10 cellular contexts compared by ENCODE assay signal in the genomic region with DNA sequence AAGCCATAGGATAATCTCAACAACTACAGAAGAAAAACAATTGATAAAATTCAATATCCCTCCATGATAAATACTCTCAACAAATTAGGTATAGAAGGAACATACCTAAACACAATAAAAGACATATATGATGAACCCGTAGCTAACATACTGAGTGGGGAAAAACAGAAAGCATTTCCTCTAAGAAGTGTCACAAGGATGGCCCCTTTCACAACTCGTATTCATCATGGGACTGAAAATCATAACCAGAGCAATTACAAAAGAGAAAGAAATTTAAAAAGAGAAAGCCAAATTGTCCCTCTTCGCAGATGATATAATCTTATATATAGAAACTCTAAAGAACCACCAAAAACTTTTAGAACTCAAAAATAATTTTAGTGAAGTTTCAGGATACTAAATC.
"Had no signal": no experiment of that assay in that cellular context is flagged by ENCODE, and none has a peak within 500 bp of the region (broad histone marks: within the 10 kb centered on the region; RNA-seq: fewer than 3 reads in every experiment).

No MANE protein-coding gene starts in this region.

- H3K9ac ChIP-seq: KMS-11 had no signal

- H3K4me3 ChIP-seq: GM23338 had no signal

- H3K27ac ChIP-seq: HL-60, KMS-11 had no signal

- DNase-seq: H9, HCEC 1CT, Karpas-422, KBM-7 had no signal

- ATAC-seq: GM23338, HepG2 had no signal

- H2AFZ ChIP-seq: GM23338 had no signal

- H3K4me2 ChIP-seq: GM23338, KMS-11 had no signal

- FAIRE-seq: H1, H54, HepG2 had no signal
